In genomic region chr15:56737791-56738190, GRCh38 we compare ENCODE assay signal across 2 cellular contexts.
A peak's percentile ranks its signal among the peaks of the same experiment; 100 is the strongest.
TF ChIP-seq lines count a peak whose summit lies in the region.

No MANE protein-coding gene starts in this region.

TF ChIP-seq in HepG2, 621 proteins besides CTCF, POLR2A, EP300 and RAD21 (continued from another document and continues in another):
- TF ChIP-seq ZNF234 (CRISPR knock-in tag; conservative IDR thresholded peaks at IDR 0.05) (no peak), NR2F1 (CRISPR knock-in tag; IDR thresholded peaks at IDR 0.05) (peak; percentile 44 to 51; a peak in 2 of 4 replicates), AFF4 (CRISPR knock-in tag; IDR thresholded peaks at IDR 0.05) (no peak), ZBTB49 (CRISPR knock-in tag; IDR thresholded peaks at IDR 0.05; ENCODE audit: borderline replicate concordance) (no peak), ZNF547 (CRISPR knock-in tag; IDR thresholded peaks at IDR 0.05) (no peak), HCFC1 (IDR thresholded peaks at IDR 0.05; ENCODE audit: low read depth, low read length) (no peak), KLF9 (CRISPR knock-in tag; IDR thresholded peaks at IDR 0.05; ENCODE audit: low read depth) (no peak), ZNF142 (CRISPR knock-in tag; IDR thresholded peaks at IDR 0.05) (no peak), CHD4 (IDR thresholded peaks at IDR 0.05; ENCODE audit: borderline replicate concordance, low read length) (no peak), ZNF256 (CRISPR knock-in tag; conservative IDR thresholded peaks at IDR 0.05) (no peak), HOXD1 (CRISPR knock-in tag; IDR thresholded peaks at IDR 0.05) (no peak), ZNF792 (CRISPR knock-in tag; IDR thresholded peaks at IDR 0.05) (no peak), ZBTB14 (CRISPR knock-in tag; IDR thresholded peaks at IDR 0.05) (no peak)

TF ChIP-seq in GM23338, 12 proteins besides CTCF, POLR2A, EP300 and RAD21 (continued from another document):
- TF ChIP-seq ETS1 (IDR thresholded peaks at IDR 0.05) (no peak), EZH2 (IDR thresholded peaks at IDR 0.05; ENCODE audit: low read depth, unreplicated experiment) (no peak), ZNF331 (CRISPR knock-in tag; IDR thresholded peaks at IDR 0.05; ENCODE audit: low read depth) (no peak)
